27 cellular contexts compared by ENCODE assay signal in genomic region chrX:133924548-133924947, GRCh38.
"Had no signal": no experiment of that assay in that cellular context is flagged by ENCODE, and none has a peak within 500 bp of the region (broad histone marks: within the 10 kb centered on the region; RNA-seq: fewer than 3 reads in every experiment).

No MANE protein-coding gene starts in this region.

- H3K4me3 Mint-ChIP-seq: mesothelial cell of epicardium; naive B cell; natural killer cell; neural crest cell; stimulated activated memory B cell treated with anti-CD40 and anti-IgM and Interleukin-4, amounts not matched to agents 10 μg/mL and 1 μg/mL and 100 μg/mL, for 72 hours; stimulated activated naive CD8-positive, alpha-beta T cell treated with anti-CD3 and anti-CD28 coated beads, Interleukin-15, amount 100 ng/mL, for 72 hours had no signal

- H3K36me3 ChIP-seq: left ventricle myocardium inferior, pancreas, prostate gland, sigmoid colon, tibial nerve, upper lobe of left lung, vagina had no signal

- H3K27ac Mint-ChIP-seq: mesothelial cell of epicardium; stimulated activated memory B cell treated with anti-CD40 and anti-IgM and Interleukin-4, amounts not matched to agents 10 μg/mL and 1 μg/mL and 100 μg/mL, for 72 hours; stimulated activated naive CD8-positive, alpha-beta T cell treated with anti-CD3 and anti-CD28 coated beads, Interleukin-15, amount 100 ng/mL, for 72 hours had no signal

- H3K27ac ChIP-seq: left ventricle myocardium inferior, pancreas, prostate gland, sigmoid colon, tibial nerve, upper lobe of left lung, vagina had no signal

- H3K27me3 ChIP-seq: sigmoid colon, tibial nerve, upper lobe of left lung, vagina had no signal

- DNase-seq: islet precursor cell; left ventricle myocardium inferior; mesendoderm; naive B cell; natural killer cell; nucleus accumbens; pancreas; posterior cingulate gyrus; retina; right cardiac atrium; sigmoid colon; small intestine; stimulated activated CD4-positive, alpha-beta T cell treated with anti-CD3 and anti-CD28 coated beads, Interleukin-1b, Interleukin-23, amount 100 ng/mL, for 48 hours; stimulated activated CD4-positive, alpha-beta T cell treated with anti-CD3 and anti-CD28 coated beads, Interleukin-2, amount 100 ng/mL, for 48 hours; stimulated activated CD4-positive, alpha-beta T cell treated with anti-CD3 and anti-CD28 coated beads, Interleukin-4, amount 100 ng/mL, for 4 hours; stimulated activated CD8-positive, alpha-beta memory T cell treated with anti-CD3 and anti-CD28 coated beads, Interleukin-4, amount 100 ng/mL, for 48 hours; stimulated activated naive CD4-positive, alpha-beta T cell treated with Interleukin-2 at 50 U/mL for 16 hours; stimulated activated naive CD8-positive, alpha-beta T cell treated with anti-CD3 and anti-CD28 coated beads, Interleukin-15, amount 100 ng/mL, for 72 hours; substantia nigra; upper lobe of left lung had no signal

- ATAC-seq: natural killer cell; pancreas; right cardiac atrium; stimulated activated memory B cell treated with anti-CD40 and anti-IgM and Interleukin-4, amounts not matched to agents 10 μg/mL and 1 μg/mL and 100 μg/mL, for 72 hours; stimulated activated naive CD8-positive, alpha-beta T cell treated with anti-CD3 and anti-CD28 coated beads, Interleukin-15, amount 100 ng/mL, for 72 hours had no signal

- H3K36me3 Mint-ChIP-seq: naive B cell; natural killer cell; stimulated activated memory B cell treated with anti-CD40 and anti-IgM and Interleukin-4, amounts not matched to agents 10 μg/mL and 1 μg/mL and 100 μg/mL, for 72 hours had no signal

- H3K4me1 ChIP-seq: left ventricle myocardium inferior, pancreas, prostate gland, sigmoid colon, tibial nerve, upper lobe of left lung, vagina had no signal

- H3K4me3 ChIP-seq: left ventricle myocardium inferior, lung, pancreas, prostate gland, sigmoid colon, tibial nerve, upper lobe of left lung, vagina had no signal

- H3K27me3 Mint-ChIP-seq: stimulated activated memory B cell treated with anti-CD40 and anti-IgM and Interleukin-4, amounts not matched to agents 10 μg/mL and 1 μg/mL and 100 μg/mL, for 72 hours; stimulated activated naive CD8-positive, alpha-beta T cell treated with anti-CD3 and anti-CD28 coated beads, Interleukin-15, amount 100 ng/mL, for 72 hours had no signal

- FAIRE-seq: pancreas, small intestine had no signal

- H3K9me3 Mint-ChIP-seq: naive B cell; natural killer cell; neural crest cell; stimulated activated memory B cell treated with anti-CD40 and anti-IgM and Interleukin-4, amounts not matched to agents 10 μg/mL and 1 μg/mL and 100 μg/mL, for 72 hours; stimulated activated naive CD8-positive, alpha-beta T cell treated with anti-CD3 and anti-CD28 coated beads, Interleukin-15, amount 100 ng/mL, for 72 hours had no signal

- H3K9me3 ChIP-seq: left ventricle myocardium inferior, pancreas, prostate gland, sigmoid colon, tibial nerve, upper lobe of left lung, vagina had no signal
